Comparison of ENCODE assay signal across 1 cellular context in the genomic region with DNA sequence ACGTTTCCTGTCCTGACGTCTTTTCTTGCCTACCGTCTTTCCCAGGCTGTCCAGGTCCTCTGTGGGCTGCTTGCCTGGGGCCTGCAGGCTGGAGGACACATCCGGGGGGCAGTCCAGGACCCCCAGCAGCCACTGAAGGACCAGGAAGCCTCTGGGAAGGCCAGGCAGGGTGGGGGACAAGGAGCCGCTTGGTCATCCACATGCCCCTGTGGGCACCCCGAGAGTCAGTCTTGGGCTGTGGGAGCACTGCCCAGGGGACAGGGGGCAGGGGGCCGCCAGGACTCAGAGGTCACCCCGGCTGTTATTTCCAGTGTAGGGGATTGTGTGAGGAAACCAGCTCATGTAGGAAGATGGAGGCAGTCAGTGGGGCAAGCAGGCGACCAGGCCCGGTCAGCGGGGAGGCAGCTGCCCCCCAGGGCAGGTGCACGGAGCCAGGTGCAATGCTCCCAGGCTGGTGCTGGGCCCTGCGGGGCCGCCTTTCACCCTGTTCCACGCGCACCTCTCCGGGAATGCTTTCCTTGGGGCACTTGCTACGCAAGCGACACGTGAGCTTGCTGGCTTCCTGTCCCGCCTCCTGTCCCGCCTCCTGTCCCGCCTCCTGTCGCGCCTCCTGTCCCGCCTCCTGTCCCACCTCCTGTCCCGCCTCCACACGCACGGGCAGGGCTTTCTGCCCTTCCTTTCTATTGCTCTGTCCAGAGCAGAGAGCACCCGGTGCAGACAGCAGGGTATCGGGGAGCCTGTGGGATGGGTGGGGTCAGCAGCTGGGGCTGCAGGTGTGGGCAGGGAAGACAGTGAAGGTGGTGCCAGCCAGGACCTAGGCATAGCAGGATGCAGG.
TF ChIP-seq lines count a peak whose summit lies in the region.

No MANE protein-coding gene starts in this region.

TF ChIP-seq in HepG2, 621 proteins besides CTCF, POLR2A, EP300 and RAD21 (continued from another document and continues in another):
- peak; percentile 87; the same call in 1 of the 2 replicates for TF ChIP-seq ZNF776 (CRISPR knock-in tag; IDR thresholded peaks at IDR 0.05)
- peak; percentile 61; the same call in 1 of the 2 replicates for TF ChIP-seq YEATS4 (CRISPR knock-in tag; IDR thresholded peaks at IDR 0.05; ENCODE audit: borderline replicate concordance)
- TF ChIP-seq, protein P1, sequence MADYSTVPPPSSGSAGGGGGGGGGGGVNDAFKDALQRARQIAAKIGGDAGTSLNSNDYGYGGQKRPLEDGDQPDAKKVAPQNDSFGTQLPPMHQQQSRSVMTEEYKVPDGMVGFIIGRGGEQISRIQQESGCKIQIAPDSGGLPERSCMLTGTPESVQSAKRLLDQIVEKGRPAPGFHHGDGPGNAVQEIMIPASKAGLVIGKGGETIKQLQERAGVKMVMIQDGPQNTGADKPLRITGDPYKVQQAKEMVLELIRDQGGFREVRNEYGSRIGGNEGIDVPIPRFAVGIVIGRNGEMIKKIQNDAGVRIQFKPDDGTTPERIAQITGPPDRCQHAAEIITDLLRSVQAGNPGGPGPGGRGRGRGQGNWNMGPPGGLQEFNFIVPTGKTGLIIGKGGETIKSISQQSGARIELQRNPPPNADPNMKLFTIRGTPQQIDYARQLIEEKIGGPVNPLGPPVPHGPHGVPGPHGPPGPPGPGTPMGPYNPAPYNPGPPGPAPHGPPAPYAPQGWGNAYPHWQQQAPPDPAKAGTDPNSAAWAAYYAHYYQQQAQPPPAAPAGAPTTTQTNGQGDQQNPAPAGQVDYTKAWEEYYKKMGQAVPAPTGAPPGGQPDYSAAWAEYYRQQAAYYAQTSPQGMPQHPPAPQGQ (CRISPR knock-in tag; IDR thresholded peaks at IDR 0.05; ENCODE audit: borderline replicate concordance): 0 out of 2 replicates have a peak, but pooled peaks have one; percentile 41
- TF ChIP-seq PHF8 (CRISPR knock-in tag; IDR thresholded peaks at IDR 0.05): peak; percentile 79
- TF ChIP-seq, protein P2, sequence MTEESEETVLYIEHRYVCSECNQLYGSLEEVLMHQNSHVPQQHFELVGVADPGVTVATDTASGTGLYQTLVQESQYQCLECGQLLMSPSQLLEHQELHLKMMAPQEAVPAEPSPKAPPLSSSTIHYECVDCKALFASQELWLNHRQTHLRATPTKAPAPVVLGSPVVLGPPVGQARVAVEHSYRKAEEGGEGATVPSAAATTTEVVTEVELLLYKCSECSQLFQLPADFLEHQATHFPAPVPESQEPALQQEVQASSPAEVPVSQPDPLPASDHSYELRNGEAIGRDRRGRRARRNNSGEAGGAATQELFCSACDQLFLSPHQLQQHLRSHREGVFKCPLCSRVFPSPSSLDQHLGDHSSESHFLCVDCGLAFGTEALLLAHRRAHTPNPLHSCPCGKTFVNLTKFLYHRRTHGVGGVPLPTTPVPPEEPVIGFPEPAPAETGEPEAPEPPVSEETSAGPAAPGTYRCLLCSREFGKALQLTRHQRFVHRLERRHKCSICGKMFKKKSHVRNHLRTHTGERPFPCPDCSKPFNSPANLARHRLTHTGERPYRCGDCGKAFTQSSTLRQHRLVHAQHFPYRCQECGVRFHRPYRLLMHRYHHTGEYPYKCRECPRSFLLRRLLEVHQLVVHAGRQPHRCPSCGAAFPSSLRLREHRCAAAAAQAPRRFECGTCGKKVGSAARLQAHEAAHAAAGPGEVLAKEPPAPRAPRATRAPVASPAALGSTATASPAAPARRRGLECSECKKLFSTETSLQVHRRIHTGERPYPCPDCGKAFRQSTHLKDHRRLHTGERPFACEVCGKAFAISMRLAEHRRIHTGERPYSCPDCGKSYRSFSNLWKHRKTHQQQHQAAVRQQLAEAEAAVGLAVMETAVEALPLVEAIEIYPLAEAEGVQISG (CRISPR knock-in tag; IDR thresholded peaks at IDR 0.05): peak; percentile 68; the same call in 1 of the 2 replicates
- TF ChIP-seq TERF1 (CRISPR knock-in tag; IDR thresholded peaks at IDR 0.05): no peak
- peak; percentile 46 for TF ChIP-seq MNT (IDR thresholded peaks at IDR 0.05)
- TF ChIP-seq, protein P3, sequence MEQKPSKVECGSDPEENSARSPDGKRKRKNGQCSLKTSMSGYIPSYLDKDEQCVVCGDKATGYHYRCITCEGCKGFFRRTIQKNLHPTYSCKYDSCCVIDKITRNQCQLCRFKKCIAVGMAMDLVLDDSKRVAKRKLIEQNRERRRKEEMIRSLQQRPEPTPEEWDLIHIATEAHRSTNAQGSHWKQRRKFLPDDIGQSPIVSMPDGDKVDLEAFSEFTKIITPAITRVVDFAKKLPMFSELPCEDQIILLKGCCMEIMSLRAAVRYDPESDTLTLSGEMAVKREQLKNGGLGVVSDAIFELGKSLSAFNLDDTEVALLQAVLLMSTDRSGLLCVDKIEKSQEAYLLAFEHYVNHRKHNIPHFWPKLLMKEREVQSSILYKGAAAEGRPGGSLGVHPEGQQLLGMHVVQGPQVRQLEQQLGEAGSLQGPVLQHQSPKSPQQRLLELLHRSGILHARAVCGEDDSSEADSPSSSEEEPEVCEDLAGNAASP (CRISPR knock-in tag; IDR thresholded peaks at IDR 0.05; ENCODE audit: borderline replicate concordance): 0 out of 2 replicates have a peak, but pooled peaks have one; percentile 22
- 0 out of 2 replicates have a peak, but pooled peaks have one; percentile 36 for TF ChIP-seq WIZ (CRISPR knock-in tag; IDR thresholded peaks at IDR 0.05)
- TF ChIP-seq, protein P4, sequence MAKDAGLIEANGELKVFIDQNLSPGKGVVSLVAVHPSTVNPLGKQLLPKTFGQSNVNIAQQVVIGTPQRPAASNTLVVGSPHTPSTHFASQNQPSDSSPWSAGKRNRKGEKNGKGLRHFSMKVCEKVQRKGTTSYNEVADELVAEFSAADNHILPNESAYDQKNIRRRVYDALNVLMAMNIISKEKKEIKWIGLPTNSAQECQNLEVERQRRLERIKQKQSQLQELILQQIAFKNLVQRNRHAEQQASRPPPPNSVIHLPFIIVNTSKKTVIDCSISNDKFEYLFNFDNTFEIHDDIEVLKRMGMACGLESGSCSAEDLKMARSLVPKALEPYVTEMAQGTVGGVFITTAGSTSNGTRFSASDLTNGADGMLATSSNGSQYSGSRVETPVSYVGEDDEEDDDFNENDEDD (CRISPR knock-in tag; IDR thresholded peaks at IDR 0.05; ENCODE audit: borderline replicate concordance): 0 out of 2 replicates have a peak, but pooled peaks have one; percentile 32
- TF ChIP-seq PRMT3 (CRISPR knock-in tag; IDR thresholded peaks at IDR 0.05; ENCODE audit: borderline replicate concordance, low read depth): no peak
- TF ChIP-seq SRY (CRISPR knock-in tag; IDR thresholded peaks at IDR 0.05): peak; percentile 39; the same call in 1 of the 2 replicates
- TF ChIP-seq, protein P5, sequence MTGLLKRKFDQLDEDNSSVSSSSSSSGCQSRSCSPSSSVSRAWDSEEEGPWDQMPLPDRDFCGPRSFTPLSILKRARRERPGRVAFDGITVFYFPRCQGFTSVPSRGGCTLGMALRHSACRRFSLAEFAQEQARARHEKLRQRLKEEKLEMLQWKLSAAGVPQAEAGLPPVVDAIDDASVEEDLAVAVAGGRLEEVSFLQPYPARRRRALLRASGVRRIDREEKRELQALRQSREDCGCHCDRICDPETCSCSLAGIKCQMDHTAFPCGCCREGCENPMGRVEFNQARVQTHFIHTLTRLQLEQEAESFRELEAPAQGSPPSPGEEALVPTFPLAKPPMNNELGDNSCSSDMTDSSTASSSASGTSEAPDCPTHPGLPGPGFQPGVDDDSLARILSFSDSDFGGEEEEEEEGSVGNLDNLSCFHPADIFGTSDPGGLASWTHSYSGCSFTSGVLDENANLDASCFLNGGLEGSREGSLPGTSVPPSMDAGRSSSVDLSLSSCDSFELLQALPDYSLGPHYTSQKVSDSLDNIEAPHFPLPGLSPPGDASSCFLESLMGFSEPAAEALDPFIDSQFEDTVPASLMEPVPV (CRISPR knock-in tag; IDR thresholded peaks at IDR 0.05): 0 out of 2 replicates have a peak, but pooled peaks have one; percentile 39
- 0 out of 2 replicates have a peak, but pooled peaks have one; percentile 50 for TF ChIP-seq SALL2 (CRISPR knock-in tag; IDR thresholded peaks at IDR 0.05)
- TF ChIP-seq ZFY (CRISPR knock-in tag; IDR thresholded peaks at IDR 0.05): peak; percentile 78
- TF ChIP-seq CBFB (CRISPR knock-in tag; IDR thresholded peaks at IDR 0.05): peak; percentile 42; the same call in 1 of the 2 replicates
- TF ChIP-seq ZMYM4 (CRISPR knock-in tag; IDR thresholded peaks at IDR 0.05): peak; percentile 47
- 0 out of 2 replicates have a peak, but pooled peaks have one; percentile 37 for TF ChIP-seq ZC3H13 (CRISPR knock-in tag; IDR thresholded peaks at IDR 0.05)
- no peak for TF ChIP-seq SOX6 (IDR thresholded peaks at IDR 0.05)
- peak; percentile 58 for TF ChIP-seq SOX6 (CRISPR knock-in tag; IDR thresholded peaks at IDR 0.05)
- TF ChIP-seq ELF1 (CRISPR knock-in tag; IDR thresholded peaks at IDR 0.05): peak; percentile 18; the same call in 1 of the 2 replicates
- no peak for TF ChIP-seq NR2F6 (IDR thresholded peaks at IDR 0.05)
- peak; percentile 8; the same call in 1 of the 2 replicates for TF ChIP-seq NR2F6 (CRISPR knock-in tag; IDR thresholded peaks at IDR 0.05)
- TF ChIP-seq, protein P6, sequence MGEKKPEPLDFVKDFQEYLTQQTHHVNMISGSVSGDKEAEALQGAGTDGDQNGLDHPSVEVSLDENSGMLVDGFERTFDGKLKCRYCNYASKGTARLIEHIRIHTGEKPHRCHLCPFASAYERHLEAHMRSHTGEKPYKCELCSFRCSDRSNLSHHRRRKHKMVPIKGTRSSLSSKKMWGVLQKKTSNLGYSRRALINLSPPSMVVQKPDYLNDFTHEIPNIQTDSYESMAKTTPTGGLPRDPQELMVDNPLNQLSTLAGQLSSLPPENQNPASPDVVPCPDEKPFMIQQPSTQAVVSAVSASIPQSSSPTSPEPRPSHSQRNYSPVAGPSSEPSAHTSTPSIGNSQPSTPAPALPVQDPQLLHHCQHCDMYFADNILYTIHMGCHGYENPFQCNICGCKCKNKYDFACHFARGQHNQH (CRISPR knock-in tag; IDR thresholded peaks at IDR 0.05): peak; percentile 62; the same call in 1 of the 2 replicates
- TF ChIP-seq, protein P7, sequence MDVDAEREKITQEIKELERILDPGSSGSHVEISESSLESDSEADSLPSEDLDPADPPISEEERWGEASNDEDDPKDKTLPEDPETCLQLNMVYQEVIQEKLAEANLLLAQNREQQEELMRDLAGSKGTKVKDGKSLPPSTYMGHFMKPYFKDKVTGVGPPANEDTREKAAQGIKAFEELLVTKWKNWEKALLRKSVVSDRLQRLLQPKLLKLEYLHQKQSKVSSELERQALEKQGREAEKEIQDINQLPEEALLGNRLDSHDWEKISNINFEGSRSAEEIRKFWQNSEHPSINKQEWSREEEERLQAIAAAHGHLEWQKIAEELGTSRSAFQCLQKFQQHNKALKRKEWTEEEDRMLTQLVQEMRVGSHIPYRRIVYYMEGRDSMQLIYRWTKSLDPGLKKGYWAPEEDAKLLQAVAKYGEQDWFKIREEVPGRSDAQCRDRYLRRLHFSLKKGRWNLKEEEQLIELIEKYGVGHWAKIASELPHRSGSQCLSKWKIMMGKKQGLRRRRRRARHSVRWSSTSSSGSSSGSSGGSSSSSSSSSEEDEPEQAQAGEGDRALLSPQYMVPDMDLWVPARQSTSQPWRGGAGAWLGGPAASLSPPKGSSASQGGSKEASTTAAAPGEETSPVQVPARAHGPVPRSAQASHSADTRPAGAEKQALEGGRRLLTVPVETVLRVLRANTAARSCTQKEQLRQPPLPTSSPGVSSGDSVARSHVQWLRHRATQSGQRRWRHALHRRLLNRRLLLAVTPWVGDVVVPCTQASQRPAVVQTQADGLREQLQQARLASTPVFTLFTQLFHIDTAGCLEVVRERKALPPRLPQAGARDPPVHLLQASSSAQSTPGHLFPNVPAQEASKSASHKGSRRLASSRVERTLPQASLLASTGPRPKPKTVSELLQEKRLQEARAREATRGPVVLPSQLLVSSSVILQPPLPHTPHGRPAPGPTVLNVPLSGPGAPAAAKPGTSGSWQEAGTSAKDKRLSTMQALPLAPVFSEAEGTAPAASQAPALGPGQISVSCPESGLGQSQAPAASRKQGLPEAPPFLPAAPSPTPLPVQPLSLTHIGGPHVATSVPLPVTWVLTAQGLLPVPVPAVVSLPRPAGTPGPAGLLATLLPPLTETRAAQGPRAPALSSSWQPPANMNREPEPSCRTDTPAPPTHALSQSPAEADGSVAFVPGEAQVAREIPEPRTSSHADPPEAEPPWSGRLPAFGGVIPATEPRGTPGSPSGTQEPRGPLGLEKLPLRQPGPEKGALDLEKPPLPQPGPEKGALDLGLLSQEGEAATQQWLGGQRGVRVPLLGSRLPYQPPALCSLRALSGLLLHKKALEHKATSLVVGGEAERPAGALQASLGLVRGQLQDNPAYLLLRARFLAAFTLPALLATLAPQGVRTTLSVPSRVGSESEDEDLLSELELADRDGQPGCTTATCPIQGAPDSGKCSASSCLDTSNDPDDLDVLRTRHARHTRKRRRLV (CRISPR knock-in tag; IDR thresholded peaks at IDR 0.05): 0 out of 2 replicates have a peak, but pooled peaks have one; percentile 41
- TF ChIP-seq JDP2 (CRISPR knock-in tag; IDR thresholded peaks at IDR 0.05; ENCODE audit: borderline replicate concordance): no peak
- peak; percentile 98 for TF ChIP-seq BHLHE40 (IDR thresholded peaks at IDR 0.05; ENCODE audit: low read length)
- no peak for TF ChIP-seq GTF3A (CRISPR knock-in tag; conservative IDR thresholded peaks at IDR 0.05)
- TF ChIP-seq SIN3A (IDR thresholded peaks at IDR 0.05; ENCODE audit: borderline replicate concordance, low read depth, low read length): peak; percentile 51; the same call in 1 of the 2 replicates
- TF ChIP-seq RAD51 (IDR thresholded peaks at IDR 0.05; ENCODE audit: borderline replicate concordance): peak; percentile 18; the same call in 1 of the 2 replicates
- no peak for TF ChIP-seq CCAR2 (optimal IDR thresholded peaks at IDR 0.05; ENCODE audit: low read depth, low read length)
- peak; percentile 78; the same call in 1 of the 2 replicates for TF ChIP-seq ZNF605 (CRISPR knock-in tag; IDR thresholded peaks at IDR 0.05)
- TF ChIP-seq SMAD9 (CRISPR knock-in tag; IDR thresholded peaks at IDR 0.05): no peak
- TF ChIP-seq ZFP41 (CRISPR knock-in tag; IDR thresholded peaks at IDR 0.05; ENCODE audit: borderline replicate concordance): no peak
